ENCODE assay signal across 23 cellular contexts in the genomic region with DNA sequence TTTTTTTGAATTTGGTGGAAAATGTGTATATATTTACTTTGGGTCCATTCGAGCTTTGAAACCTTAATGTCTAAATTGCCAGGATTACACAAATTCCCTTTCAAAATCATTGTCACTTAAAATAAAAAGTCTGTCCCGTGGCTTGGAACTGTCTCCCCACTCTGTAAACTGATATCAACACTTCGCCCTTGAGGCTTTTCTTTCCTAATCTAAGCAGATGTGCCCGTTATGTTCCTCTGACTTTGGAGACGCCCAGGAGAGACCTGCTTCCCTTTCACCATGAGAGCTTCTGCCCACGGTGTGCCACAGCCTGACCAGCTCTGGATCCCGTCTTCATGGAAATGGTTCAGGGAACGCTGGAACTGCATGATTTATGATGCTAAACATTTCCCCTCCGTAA.
"Had no signal": no experiment of that assay in that cellular context is flagged by ENCODE, and none has a peak within 500 bp of the region (broad histone marks: within the 10 kb centered on the region; RNA-seq: fewer than 3 reads in every experiment).

No MANE protein-coding gene starts in this region.

- H3K4me3 ChIP-seq: K562, Peyer's patch had no signal

- H3K4me1 ChIP-seq: Peyer's patch had no signal

- H3K9me3 ChIP-seq: Peyer's patch had no signal

- H3K27ac ChIP-seq: Peyer's patch had no signal

- H3K36me3 Mint-ChIP-seq: activated naive CD8-positive, alpha-beta T cell had no signal

- FAIRE-seq: K562 had no signal

- H3K27me3 ChIP-seq: Peyer's patch had no signal

- H3K4me3 Mint-ChIP-seq: activated B cell treated with CpG ODN at 0.5 μM for 24 hours; activated CD4-positive, alpha-beta memory T cell treated with anti-CD3 and anti-CD28 coated beads for 36 hours; activated CD4-positive, alpha-beta T cell treated with anti-CD3 and anti-CD28 coated beads, Interleukin-2, amount 10 ng/mL, durations not matched to agents 7 days and 5 days; activated naive CD4-positive, alpha-beta T cell treated with anti-CD3 and anti-CD28 coated beads for 36 hours; activated naive CD8-positive, alpha-beta T cell; activated T-cell treated with anti-CD3 and anti-CD28 coated beads, Interleukin-2, amount 50 U/mL, for 4 hours; T-helper 1 cell treated with Interleukin-12 subunit alpha and Interleukin-12 subunit beta and Interleukin-4 antibody, amounts not matched to agents 30 μg/mL and 1 μg/mL, for 36 hours had no signal

- ATAC-seq: activated T-cell treated with anti-CD3 and anti-CD28 coated beads, Interleukin-2, amount 50 U/mL, for 4 hours; K562 had no signal

- H3K4me1 Mint-ChIP-seq: activated B cell treated with CpG ODN at 0.5 μM for 24 hours had no signal

- DNase-seq: activated B cell treated with CpG ODN at 0.5 μM for 24 hours; activated CD4-positive, alpha-beta memory T cell treated with anti-CD3 and anti-CD28 coated beads for 36 hours; activated CD4-positive, alpha-beta T cell treated with anti-CD3 and anti-CD28 coated beads for 1 hour; activated CD4-positive, alpha-beta T cell treated with anti-CD3 and anti-CD28 coated beads, Interleukin-2, amount 10 ng/mL, durations not matched to agents 7 days and 5 days; activated CD8-positive, alpha-beta memory T cell treated with anti-CD3 and anti-CD28 coated beads for 24 hours; activated effector memory CD4-positive, alpha-beta T cell treated with anti-CD3 and anti-CD28 coated beads, Interleukin-2, amount 50 U/mL, for 16 hours; activated naive CD4-positive, alpha-beta T cell treated with anti-CD3 and anti-CD28 coated beads for 36 hours; activated T-cell treated with anti-CD3 and anti-CD28 coated beads, Interleukin-2, amount 50 U/mL, for 4 hours; amygdala; cerebellar nuclear complex; Karpas-422; MM.1S; NCI-H1105; NCI-H1436; NCI-H1694 treated with DMSO at 0.1 percent for 48 hours; NCI-H2081; NCI-H226; NCI-H510A; Peyer's patch; SHP77 treated with DMSO at 0.1 percent for 48 hours had no signal

- H3K36me3 ChIP-seq: Peyer's patch had no signal

- H3K27ac Mint-ChIP-seq: activated B cell treated with CpG ODN at 0.5 μM for 24 hours; activated CD4-positive, alpha-beta memory T cell treated with anti-CD3 and anti-CD28 coated beads for 36 hours; activated CD4-positive, alpha-beta T cell treated with anti-CD3 and anti-CD28 coated beads, Interleukin-2, amount 10 ng/mL, durations not matched to agents 7 days and 5 days; activated naive CD4-positive, alpha-beta T cell treated with anti-CD3 and anti-CD28 coated beads for 36 hours; activated naive CD8-positive, alpha-beta T cell; T-helper 1 cell treated with Interleukin-12 subunit alpha and Interleukin-12 subunit beta and Interleukin-4 antibody, amounts not matched to agents 30 μg/mL and 1 μg/mL, for 36 hours had no signal

- H3K27me3 Mint-ChIP-seq: activated CD4-positive, alpha-beta T cell treated with anti-CD3 and anti-CD28 coated beads, Interleukin-2, amount 10 ng/mL, durations not matched to agents 7 days and 5 days had no signal
